ENCODE assay signal across 36 cellular contexts in genomic region chrX:40853816-40854123, GRCh38.
DNase-seq lines count a peak whose midpoint lies in the region; ATAC-seq, FAIRE-seq and TF ChIP-seq lines count a peak whose summit lies in the region.
"Had no signal": no experiment of that assay in that cellular context is flagged by ENCODE, and none has a peak within 500 bp of the region (broad histone marks: within the 10 kb centered on the region; RNA-seq: fewer than 3 reads in every experiment).

No MANE protein-coding gene starts in this region.

- H3K27ac ChIP-seq in HL-60 (replicated peaks) (no peak overlapping the region), K562 (ENCODE audit: extremely low read depth, low read depth, low read length) (no peak overlapping the region), right lobe of liver (no peak overlapping the region), PC-3 (ENCODE audit: low read length) (no peak overlapping the region)
- H3K27ac ChIP-seq in CD4-positive, alpha-beta T cell (ENCODE audit: low read depth, low read length) = no peak overlapping the region
- H3K27ac ChIP-seq: BLaER1 treated with 17β-estradiol and CSF1 and Interleukin-3, amounts not matched to agents 10 nM and 100 nM; cardiac muscle cell; lower lobe of right lung; psoas muscle; sigmoid colon; tibial nerve; WERI-Rb-1 had no signal

- DNase-seq in HL-60 (ENCODE audit: low read depth in 1 of 2, low spot score in 1 of 2) (peak; percentile 13 to 17), K562 (ENCODE audit: extremely low read depth in 1 of 4, low spot score in 3 of 4) (no peak), right lobe of liver (no peak), PC-3 (no peak), glutamatergic neuron (no peak)
- DNase-seq in CD4-positive, alpha-beta T cell = no peak
- DNase-seq: activated CD4-positive, alpha-beta T cell treated with anti-CD3 and anti-CD28 coated beads for 48 hours; activated effector memory CD4-positive, alpha-beta T cell treated with Interleukin-2 at 50 U/mL for 16 hours; activated T-cell treated with anti-CD3 and anti-CD28 coated beads, Interleukin-2, amount 50 U/mL, for 1 hour; aorta; cortex of kidney; DMS153; effector memory CD8-positive, alpha-beta T cell; erythroblast; HCEC 1CT; lower lobe of right lung; naive thymus-derived CD4-positive, alpha-beta T cell; NCI-H2029; NCI-H524 treated with DMSO at 0.1 percent for 48 hours; NK-92 treated with Interleukin-12 subunit alpha and Interleukin-12 subunit beta, amount 100 ng/mL, for 24 hours; psoas muscle; SHP77 treated with DMSO at 0.1 percent for 48 hours; sigmoid colon; stimulated activated CD4-positive, alpha-beta T cell treated with anti-CD3 and anti-CD28 coated beads, Interleukin-12 subunit alpha, Interleukin-12 subunit beta, amount 100 ng/mL, for 4 hours; stimulated activated CD4-positive, alpha-beta T cell treated with anti-CD3 and anti-CD28 coated beads, Interleukin-2, amount 100 ng/mL, for 48 hours; SW 1271; T1000; WERI-Rb-1 had no signal

- H3K9me1 ChIP-seq in K562 (ENCODE audit: control insufficient read depth, insufficient read depth, low read length) = no peaks in the 10 kb centered on the region

- H2AFZ ChIP-seq in Loucy (ENCODE audit: low read length) = 0 out of 2 replicates have a peak overlapping the region, but pooled peaks have one; percentile 12
- no peak overlapping the region for H2AFZ ChIP-seq in K562 (ENCODE audit: low read depth, low read length)
- no peak overlapping the region for H2AFZ ChIP-seq in PC-3 (ENCODE audit: low read length)

- ATAC-seq in K562 (no peak), right lobe of liver (peak in 3 of 4 donors; percentile 63 to 67 (median 66)), PC-3 (no peak)
- ATAC-seq in CD4-positive, alpha-beta T cell (ENCODE audit: poor library complexity) = no peak
- ATAC-seq: effector memory CD8-positive, alpha-beta T cell; lower lobe of right lung; naive thymus-derived CD4-positive, alpha-beta T cell; psoas muscle had no signal

- FAIRE-seq in K562 (lab: Jason Lieb, UNC) = no peak
- FAIRE-seq: GM12892, RCC 7860 had no signal

- H3K4me2 ChIP-seq in Loucy (ENCODE audit: low read depth, low read length, poor library complexity, severe bottlenecking) = no peak overlapping the region
- no peak overlapping the region for H3K4me2 ChIP-seq in K562 (ENCODE audit: insufficient read depth, low read length)
- no peak overlapping the region for H3K4me2 ChIP-seq in PC-3 (ENCODE audit: low read length)
- H3K4me2 ChIP-seq: BLaER1 treated with 17β-estradiol and CSF1 and Interleukin-3, amounts not matched to agents 10 nM and 100 nM had no signal

- H4K20me1 ChIP-seq in Loucy (ENCODE audit: insufficient read depth, low read length, poor library complexity, severe bottlenecking) = no peaks in the 10 kb centered on the region
- H4K20me1 ChIP-seq in K562 (replicated peaks; ENCODE audit: control insufficient read depth, insufficient read depth, low read length) = no peaks in the 10 kb centered on the region
- H4K20me1 ChIP-seq in PC-3 (ENCODE audit: low read length) = no peaks in the 10 kb centered on the region
- H4K20me1 ChIP-seq: BLaER1 treated with 17β-estradiol and CSF1 and Interleukin-3, amounts not matched to agents 10 nM and 100 nM had no signal

- no peaks in the 10 kb centered on the region for H3K9me3 Mint-ChIP-seq in glutamatergic neuron (ENCODE audit: unreplicated experiment)
- no peaks in the 10 kb centered on the region for H3K9me3 Mint-ChIP-seq in CD4-positive, alpha-beta T cell
- H3K9me3 Mint-ChIP-seq: activated naive CD4-positive, alpha-beta T cell treated with anti-CD3 and anti-CD28 coated beads, Interleukin-2, amount 50 U/mL, for 72 hours; effector memory CD8-positive, alpha-beta T cell had no signal

- in situ Hi-C loops in K562 (cut with MboI) = no loop called here

- POLR2A ChIA-PET in K562 (lab: Yijun Ruan, JAX) (interaction anchor here (0.6 kb wide), 1 partner anchor 99 kb away, joined by 3 read pairs; no protein-coding TSS in a partner anchor), PC-3 (lab: Charles Lee; ENCODE audit: unreplicated experiment) (no interaction called here)
- POLR2A ChIA-PET in CD4-positive, alpha-beta T cell (lab: Charles Lee) = no interaction called here

- H3K4me1 ChIP-seq in Loucy (ENCODE audit: insufficient read depth, low read length, poor library complexity, severe bottlenecking) (no peaks in the 10 kb centered on the region), K562 (replicated peaks in 1 of 2; ENCODE audit: control insufficient read depth in 2 of 2, insufficient read depth in 2 of 2, low read length in 2 of 2) (no peaks in the 10 kb centered on the region; a peak in 1 of 5 replicates), right lobe of liver (no peaks in the 10 kb centered on the region), PC-3 (ENCODE audit: insufficient read depth, low read length) (peaks cover 6% of the 10 kb centered on the region)
- H3K4me1 ChIP-seq: lower lobe of right lung, sigmoid colon, tibial nerve had no signal

- H3K4me1 Mint-ChIP-seq in glutamatergic neuron (ENCODE audit: low read depth, unreplicated experiment) = no peaks in the 10 kb centered on the region
- no peaks in the 10 kb centered on the region for H3K4me1 Mint-ChIP-seq in CD4-positive, alpha-beta T cell (ENCODE audit: low read depth)

- H3K79me2 ChIP-seq in Loucy (ENCODE audit: insufficient read depth, low read length) = no peaks in the 10 kb centered on the region
- H3K79me2 ChIP-seq in K562 (ENCODE audit: control insufficient read depth, insufficient read depth, low read length) = no peaks in the 10 kb centered on the region
- no peaks in the 10 kb centered on the region for H3K79me2 ChIP-seq in PC-3 (ENCODE audit: low read length)

- BruUV-seq in K562 (replicated peaks; lab: Mats Ljungman, UMichigan) (no TSS peak), PC-3 (replicated peaks; lab: Mats Ljungman, UMichigan) (no TSS peak)

- H3K9me3 ChIP-seq in Loucy (ENCODE audit: insufficient read depth, low read depth, low read length) = no peaks in the 10 kb centered on the region
- H3K9me3 ChIP-seq in K562 (replicated peaks; ENCODE audit: control insufficient read depth, insufficient read depth, low read depth, low read length) = no peaks in the 10 kb centered on the region
- H3K9me3 ChIP-seq in right lobe of liver = no peaks in the 10 kb centered on the region
- no peaks in the 10 kb centered on the region for H3K9me3 ChIP-seq in PC-3 (ENCODE audit: low read length)
- no peaks in the 10 kb centered on the region for H3K9me3 ChIP-seq in CD4-positive, alpha-beta T cell (ENCODE audit: control insufficient read depth, low read length)
- H3K9me3 ChIP-seq: lower lobe of right lung, psoas muscle, sigmoid colon, tibial nerve had no signal

- no peak overlapping the region for H3K4me3 ChIP-seq in HL-60 (replicated peaks; ENCODE audit: insufficient read depth, low read length)
- no peak overlapping the region for H3K4me3 ChIP-seq in Loucy (ENCODE audit: low read length, poor library complexity, severe bottlenecking)
- no peak overlapping the region for H3K4me3 ChIP-seq in K562
- H3K4me3 ChIP-seq in right lobe of liver = no peak overlapping the region
- H3K4me3 ChIP-seq in PC-3 (ENCODE audit: low read length) = no peak overlapping the region
- H3K4me3 ChIP-seq: BLaER1 treated with 17β-estradiol and CSF1 and Interleukin-3, amounts not matched to agents 10 nM and 100 nM; cardiac muscle cell; lower lobe of right lung; psoas muscle; sigmoid colon; tibial nerve had no signal

- H3K9me2 ChIP-seq in Loucy (replicated peaks; ENCODE audit: low read depth, low read length) = no peaks in the 10 kb centered on the region
- H3K9me2 ChIP-seq in PC-3 (replicated peaks; ENCODE audit: low read length) = no peaks in the 10 kb centered on the region

- H3F3A ChIP-seq in Loucy (ENCODE audit: low read depth) (no peaks in the 10 kb centered on the region), PC-3 (ENCODE audit: low read length, unreplicated experiment) (no peaks in the 10 kb centered on the region)

- TF ChIP-seq POLR2A in K562 (conservative IDR thresholded peaks at IDR 0.05) (no peak), right lobe of liver (IDR thresholded peaks at IDR 0.05) (no peak)

- H3K27me3 Mint-ChIP-seq in glutamatergic neuron (ENCODE audit: unreplicated experiment) = no peaks in the 10 kb centered on the region
- H3K27me3 Mint-ChIP-seq in CD4-positive, alpha-beta T cell = no peaks in the 10 kb centered on the region
- H3K27me3 Mint-ChIP-seq: naive thymus-derived CD4-positive, alpha-beta T cell had no signal

- TF ChIP-seq RAD21 in K562 (CRISPR knock-in tag; conservative IDR thresholded peaks at IDR 0.05 in 1 of 2, IDR thresholded peaks at IDR 0.05 in 1 of 2) = no peak

- no peak overlapping the region for H3K27ac Mint-ChIP-seq in glutamatergic neuron (ENCODE audit: unreplicated experiment)
- no peak overlapping the region for H3K27ac Mint-ChIP-seq in CD4-positive, alpha-beta T cell
- H3K27ac Mint-ChIP-seq: activated naive CD4-positive, alpha-beta T cell treated with anti-CD3 and anti-CD28 coated beads, Interleukin-2, amount 50 U/mL, for 72 hours; effector memory CD8-positive, alpha-beta T cell; IgD-negative memory B cell; naive thymus-derived CD4-positive, alpha-beta T cell had no signal

- CTCF ChIA-PET in K562 (lab: Yijun Ruan, JAX; ENCODE audit: low intra/inter-chr PET ratio) (no interaction called here), PC-3 (lab: Charles Lee) (no interaction called here)
- CTCF ChIA-PET in CD4-positive, alpha-beta T cell (lab: Charles Lee) = no interaction called here

- intact Hi-C loops in K562 (cut with micrococcal nuclease) = no loop called here
- intact Hi-C loops in right lobe of liver (cut with DNase I) = no loop called here
- intact Hi-C loops in PC-3 (cut with micrococcal nuclease) = no loop called here
- intact Hi-C loops in CD4-positive, alpha-beta T cell (cut with DNase I, micrococcal nuclease) = no loop called here

- H3K27me3 ChIP-seq in HL-60 (ENCODE audit: insufficient read depth, poor library complexity, severe bottlenecking) = no peaks in the 10 kb centered on the region
- no peaks in the 10 kb centered on the region for H3K27me3 ChIP-seq in Loucy (ENCODE audit: insufficient read depth, low read length, poor library complexity, severe bottlenecking)
- no peaks in the 10 kb centered on the region for H3K27me3 ChIP-seq in K562 (ENCODE audit: control insufficient read depth in 2 of 2, insufficient read depth in 2 of 2, low read length in 2 of 2)
- no peaks in the 10 kb centered on the region for H3K27me3 ChIP-seq in right lobe of liver
- H3K27me3 ChIP-seq in PC-3 (ENCODE audit: low read length) = no peaks in the 10 kb centered on the region
- H3K27me3 ChIP-seq in CD4-positive, alpha-beta T cell (ENCODE audit: control insufficient read depth, insufficient read depth, low read length) = no peaks in the 10 kb centered on the region
- H3K27me3 ChIP-seq: cardiac muscle cell, sigmoid colon, tibial nerve had no signal

- no peak overlapping the region for H3K4me3 Mint-ChIP-seq in glutamatergic neuron (ENCODE audit: unreplicated experiment)
- no peak overlapping the region for H3K4me3 Mint-ChIP-seq in CD4-positive, alpha-beta T cell
- H3K4me3 Mint-ChIP-seq: effector memory CD8-positive, alpha-beta T cell; IgD-negative memory B cell; naive thymus-derived CD4-positive, alpha-beta T cell had no signal

- H3K36me3 Mint-ChIP-seq in glutamatergic neuron (ENCODE audit: unreplicated experiment) = no peaks in the 10 kb centered on the region
- no peaks in the 10 kb centered on the region for H3K36me3 Mint-ChIP-seq in CD4-positive, alpha-beta T cell (ENCODE audit: low read depth)
- H3K36me3 Mint-ChIP-seq: activated naive CD4-positive, alpha-beta T cell treated with anti-CD3 and anti-CD28 coated beads, Interleukin-2, amount 50 U/mL, for 72 hours; IgD-negative memory B cell; naive thymus-derived CD4-positive, alpha-beta T cell had no signal

- no peak for TF ChIP-seq CTCF in HL-60 (IDR thresholded peaks at IDR 0.05; ENCODE audit: insufficient read depth, low read length)
- TF ChIP-seq CTCF in Loucy (conservative IDR thresholded peaks at IDR 0.05; ENCODE audit: low read length) = no peak
- no peak for TF ChIP-seq CTCF in K562 (IDR thresholded peaks at IDR 0.05 in 2 of 3, conservative IDR thresholded peaks at IDR 0.05 in 1 of 3; ENCODE audit: insufficient read depth in 2 of 3, low read depth in 1 of 3, low read length in 3 of 3)
- no peak for TF ChIP-seq CTCF in right lobe of liver (IDR thresholded peaks at IDR 0.05)
- TF ChIP-seq CTCF in PC-3 (conservative IDR thresholded peaks at IDR 0.05; ENCODE audit: low read depth, low read length) = no peak
- TF ChIP-seq CTCF in glutamatergic neuron (IDR thresholded peaks at IDR 0.05; ENCODE audit: partially characterized antibody, unreplicated experiment) = no peak
- no peak for TF ChIP-seq CTCF in CD4-positive, alpha-beta T cell (IDR thresholded peaks at IDR 0.05)

- H3K9ac ChIP-seq in Loucy (ENCODE audit: low read depth, low read length, poor library complexity, severe bottlenecking) (no peak overlapping the region), K562 (ENCODE audit: insufficient read depth in 1 of 2, low read depth in 2 of 2, low read length in 2 of 2) (no peak overlapping the region), PC-3 (ENCODE audit: low read length) (no peak overlapping the region)
- H3K9ac ChIP-seq: BLaER1 treated with 17β-estradiol and CSF1 and Interleukin-3, amounts not matched to agents 10 nM and 100 nM had no signal

- H3K36me3 ChIP-seq in Loucy (ENCODE audit: insufficient read depth, low read length) = no peaks in the 10 kb centered on the region
- no peaks in the 10 kb centered on the region for H3K36me3 ChIP-seq in K562 (ENCODE audit: control insufficient read depth, insufficient read depth, low read length)
- no peaks in the 10 kb centered on the region for H3K36me3 ChIP-seq in right lobe of liver
- no peaks in the 10 kb centered on the region for H3K36me3 ChIP-seq in PC-3 (ENCODE audit: low read depth, low read length)
- H3K36me3 ChIP-seq: BLaER1 treated with 17β-estradiol and CSF1 and Interleukin-3, amounts not matched to agents 10 nM and 100 nM; cardiac muscle cell; lower lobe of right lung; sigmoid colon; tibial nerve; WERI-Rb-1 had no signal

- TF ChIP-seq EP300 in K562 (IDR thresholded peaks at IDR 0.05; ENCODE audit: low read length) = no peak

Comparison
In these comparisons a context has a peak if more than half of its experiments do, and no peak if none do; other contexts are left out.
1. DNase-seq: peak in HL-60 (2 of 2); none in K562 (0 of 4), right lobe of liver (0 of 3), PC-3 (single experiment), glutamatergic neuron (single experiment) and CD4-positive, alpha-beta T cell (0 of 10).
2. ATAC-seq: peak in right lobe of liver (3 of 4); none in K562 (single experiment), PC-3 (single experiment) and CD4-positive, alpha-beta T cell (single experiment).